Comparison of ENCODE assay signal across 2 cellular contexts in the genomic region with DNA sequence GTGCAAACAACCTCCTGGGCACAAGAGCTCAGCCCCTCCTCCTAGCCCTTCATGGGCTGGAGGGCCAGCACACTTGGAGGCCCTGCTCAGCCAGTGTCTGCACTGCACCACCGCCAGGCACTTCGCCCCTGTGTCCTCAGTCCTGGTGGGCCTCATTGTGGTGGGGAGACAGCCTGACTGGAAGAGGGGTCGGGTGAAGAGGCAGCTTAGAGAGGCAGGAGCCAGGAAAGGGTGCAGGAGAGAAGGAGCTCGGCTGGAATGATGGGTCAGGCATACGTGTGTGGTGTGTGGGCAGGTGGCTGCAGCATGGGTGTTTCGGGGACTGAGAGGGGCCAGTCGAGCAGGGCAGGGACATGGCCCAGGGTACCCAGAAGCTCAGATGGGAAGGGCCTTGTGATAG.
TF ChIP-seq lines count a peak whose summit lies in the region.

No MANE protein-coding gene starts in this region.

TF ChIP-seq in HEK293, 187 proteins besides CTCF, POLR2A, EP300 and RAD21:
- TF ChIP-seq ZBTB48 (tag by site-specific recombination; IDR thresholded peaks at IDR 0.05) (0 out of 2 replicates have a peak, but pooled peaks have one; percentile 24), ZFHX2 (tag by site-specific recombination; conservative IDR thresholded peaks at IDR 0.05) (peak; percentile 25; the same call in 1 of the 2 replicates), BCL11A (tag by site-specific recombination; IDR thresholded peaks at IDR 0.05; ENCODE audit: low read depth) (no peak)

TF ChIP-seq in WTC11, 78 proteins besides CTCF, POLR2A, EP300 and RAD21:
- no peak for TF ChIP-seq IRF2 (CRISPR knock-in tag; IDR thresholded peaks at IDR 0.05; ENCODE audit: borderline replicate concordance, low read depth)
- TF ChIP-seq, protein P1, sequence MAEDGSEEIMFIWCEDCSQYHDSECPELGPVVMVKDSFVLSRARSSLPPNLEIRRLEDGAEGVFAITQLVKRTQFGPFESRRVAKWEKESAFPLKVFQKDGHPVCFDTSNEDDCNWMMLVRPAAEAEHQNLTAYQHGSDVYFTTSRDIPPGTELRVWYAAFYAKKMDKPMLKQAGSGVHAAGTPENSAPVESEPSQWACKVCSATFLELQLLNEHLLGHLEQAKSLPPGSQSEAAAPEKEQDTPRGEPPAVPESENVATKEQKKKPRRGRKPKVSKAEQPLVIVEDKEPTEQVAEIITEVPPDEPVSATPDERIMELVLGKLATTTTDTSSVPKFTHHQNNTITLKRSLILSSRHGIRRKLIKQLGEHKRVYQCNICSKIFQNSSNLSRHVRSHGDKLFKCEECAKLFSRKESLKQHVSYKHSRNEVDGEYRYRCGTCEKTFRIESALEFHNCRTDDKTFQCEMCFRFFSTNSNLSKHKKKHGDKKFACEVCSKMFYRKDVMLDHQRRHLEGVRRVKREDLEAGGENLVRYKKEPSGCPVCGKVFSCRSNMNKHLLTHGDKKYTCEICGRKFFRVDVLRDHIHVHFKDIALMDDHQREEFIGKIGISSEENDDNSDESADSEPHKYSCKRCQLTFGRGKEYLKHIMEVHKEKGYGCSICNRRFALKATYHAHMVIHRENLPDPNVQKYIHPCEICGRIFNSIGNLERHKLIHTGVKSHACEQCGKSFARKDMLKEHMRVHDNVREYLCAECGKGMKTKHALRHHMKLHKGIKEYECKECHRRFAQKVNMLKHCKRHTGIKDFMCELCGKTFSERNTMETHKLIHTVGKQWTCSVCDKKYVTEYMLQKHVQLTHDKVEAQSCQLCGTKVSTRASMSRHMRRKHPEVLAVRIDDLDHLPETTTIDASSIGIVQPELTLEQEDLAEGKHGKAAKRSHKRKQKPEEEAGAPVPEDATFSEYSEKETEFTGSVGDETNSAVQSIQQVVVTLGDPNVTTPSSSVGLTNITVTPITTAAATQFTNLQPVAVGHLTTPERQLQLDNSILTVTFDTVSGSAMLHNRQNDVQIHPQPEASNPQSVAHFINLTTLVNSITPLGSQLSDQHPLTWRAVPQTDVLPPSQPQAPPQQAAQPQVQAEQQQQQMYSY (CRISPR knock-in tag; IDR thresholded peaks at IDR 0.05): no peak
- no peak for TF ChIP-seq FOXK1 (CRISPR knock-in tag; IDR thresholded peaks at IDR 0.05)
- no peak for TF ChIP-seq EMX1 (CRISPR knock-in tag; IDR thresholded peaks at IDR 0.05)
